ENCODE assay signal across 8 cellular contexts in genomic region chr1:226912587-226913176, GRCh38. TPM values are rescaled to one million over a fixed set of nuclear protein-coding genes. Genes with fewer than 3 reads are reported as not detected.
DNase-seq lines count a peak whose midpoint lies in the region; ATAC-seq and TF ChIP-seq lines count a peak whose summit lies in the region.

No MANE protein-coding gene starts in this region.

- ATAC-seq in GM18907 (IDR thresholded peaks at IDR 0.05; ENCODE audit: unreplicated experiment) (peak; percentile 66), esophagus mucosa (peak; percentile 65), upper lobe of left lung (ENCODE audit: low FRiP score in 2 of 2) (peak; percentile 69 to 78)
- peak; percentile 70 to 89 for ATAC-seq in naive thymus-derived CD8-positive, alpha-beta T cell

- H3K4me1 Mint-ChIP-seq in naive thymus-derived CD8-positive, alpha-beta T cell = peaks cover 0 to 2% (median under 1%) of the 10 kb centered on the region in 4 donors

- H3K36me3 ChIP-seq in upper lobe of left lung = peaks cover 0 to 34% (median 3%) of the 10 kb centered on the region in 4 donors

- 33 to 54% methylated on average over 12 to 13 of the region's 13 CpGs for WGBS in upper lobe of left lung, 2 donors

- no peak overlapping the region for H3K4me3 Mint-ChIP-seq in naive thymus-derived CD8-positive, alpha-beta T cell

- DNase-seq in AG08396 (ENCODE audit: low spot score) = peak; percentile 19
- peak in 51 of 76 experiments; percentile 4 to 51 (median 26) for DNase-seq in HUDEP-2 (lab: John Stamatoyannopoulos, UW; ENCODE audit: unreplicated experiment in 76 of 76)
- DNase-seq in activated CD4-positive, alpha-beta T cell treated with anti-CD3 and anti-CD28 coated beads, Interleukin-2, amount 50 U/mL, for 4 hours = peak; percentile 28 to 30
- peak; percentile 14 to 71 (median 44) for DNase-seq in naive thymus-derived CD8-positive, alpha-beta T cell
- DNase-seq in upper lobe of left lung = peak in 1 of 2 donors; percentile 68
- no peak for DNase-seq in NCI-H1105 (lab: John Stamatoyannopoulos, UW)

- no peak for TF ChIP-seq EP300 in upper lobe of left lung (IDR thresholded peaks at IDR 0.05)

- no peak overlapping the region for H3K4me3 ChIP-seq in upper lobe of left lung

- H3K27ac ChIP-seq in upper lobe of left lung = no peak overlapping the region

- peak overlapping the region in 1 of 10 donors; percentile 63 for H3K27ac Mint-ChIP-seq in naive thymus-derived CD8-positive, alpha-beta T cell

- no peaks in the 10 kb centered on the region for H3K9me3 ChIP-seq in upper lobe of left lung

- no peaks in the 10 kb centered on the region for H3K9me3 Mint-ChIP-seq in naive thymus-derived CD8-positive, alpha-beta T cell

- H3K4me1 ChIP-seq in upper lobe of left lung = no peaks in the 10 kb centered on the region

- H3K27me3 ChIP-seq in upper lobe of left lung = no peaks in the 10 kb centered on the region

- peak in 5 of 6 experiments; percentile 15 to 66 (median 60) for TF ChIP-seq CTCF in upper lobe of left lung (IDR thresholded peaks at IDR 0.05)

- no peaks in the 10 kb centered on the region for H3K27me3 Mint-ChIP-seq in naive thymus-derived CD8-positive, alpha-beta T cell

- POLR2A ChIA-PET in naive thymus-derived CD8-positive, alpha-beta T cell (lab: Charles Lee) = interaction anchor here (0.6 to 1.0 kb wide), 2 partner anchors 28 to 1181 kb away, joined by 3 read pairs; partner anchors contain the start of gene COQ8A

- TF ChIP-seq POLR2A in upper lobe of left lung (IDR thresholded peaks at IDR 0.05) = no peak

- no peaks in the 10 kb centered on the region for H3K36me3 Mint-ChIP-seq in naive thymus-derived CD8-positive, alpha-beta T cell

RNA-seq across cellular contexts. Expression of gene COQ8A, which starts 27.4 kb away (rescaled TPM):
- total RNA-seq in esophagus mucosa = 6.3 TPM
- 10 to 100 TPM; 77.9 to 78.6 TPM for total RNA-seq in naive thymus-derived CD8-positive, alpha-beta T cell
- 10 to 100 TPM; 37.7 to 74.2 (median 63.8) TPM for polyA plus RNA-seq in naive thymus-derived CD8-positive, alpha-beta T cell
- total RNA-seq in upper lobe of left lung = 100 to 1,000 TPM in 1 of 6 donors, 10 to 100 TPM in 5; 27.1 to 105 (median 44.6) TPM

RNA-seq across cellular contexts. Expression of gene PSEN2, which starts 42.3 kb away (rescaled TPM):
- total RNA-seq in esophagus mucosa (6.9 TPM), upper lobe of left lung (10 to 100 TPM; 31.2 to 70.9 (median 37.6) TPM)
- 1 to 10 TPM; 3.7 to 3.9 TPM for total RNA-seq in naive thymus-derived CD8-positive, alpha-beta T cell
- 1 to 10 TPM; 1.5 to 3.8 (median 2.5) TPM for polyA plus RNA-seq in naive thymus-derived CD8-positive, alpha-beta T cell
